1 cellular context compared by ENCODE assay signal in the genomic region with DNA sequence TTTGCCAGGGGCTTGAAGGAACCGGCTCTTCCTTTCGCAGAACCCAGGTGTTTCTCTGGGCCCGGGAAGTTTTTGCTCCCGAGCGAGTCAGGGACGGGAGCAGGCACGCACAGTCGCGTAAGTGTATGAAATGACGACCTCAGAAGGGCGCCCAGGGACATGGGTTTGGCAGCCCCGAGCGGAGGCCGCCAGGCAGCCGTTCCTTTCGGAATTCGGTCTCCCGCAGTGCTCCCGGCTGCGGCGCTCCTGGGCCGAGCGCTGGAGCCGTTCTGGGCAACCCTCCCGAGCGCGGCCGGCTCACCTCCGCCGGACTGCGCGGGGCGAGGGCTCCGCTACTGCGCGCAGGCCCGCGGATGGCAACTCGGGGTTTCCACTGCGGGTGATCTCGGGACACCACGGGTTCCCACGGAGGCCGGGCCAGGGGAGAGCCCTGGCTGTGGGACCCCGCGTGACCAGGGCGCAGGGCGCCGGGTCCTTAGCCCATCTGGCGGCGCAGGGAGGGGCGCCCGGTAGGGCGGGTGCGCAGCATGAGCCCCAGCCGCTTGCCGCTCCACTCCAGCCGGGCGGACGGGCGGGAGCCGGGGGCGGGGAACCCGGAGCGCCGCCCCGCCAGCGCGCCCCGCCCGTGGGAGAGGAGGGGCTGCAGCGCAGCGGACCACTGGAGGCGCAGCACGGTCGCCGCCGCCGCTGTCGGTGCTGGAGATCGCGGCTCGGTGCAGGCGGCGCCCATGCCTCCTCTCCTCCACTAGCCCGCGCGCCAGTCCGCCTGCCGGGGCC.
TF ChIP-seq lines count a peak whose summit lies in the region.

A gene (plus strand): TSS at position 690 of the 777 bp plus-strand sequence. CDS start 111,673 bp downstream, outside the sequence.

TF ChIP-seq in HEK293, 187 proteins besides CTCF, POLR2A, EP300 and RAD21 (continued from another document and continues in another):
- TF ChIP-seq ZBTB20 (tag by site-specific recombination; IDR thresholded peaks at IDR 0.05) (peak; percentile 99), ZNF19 (tag by site-specific recombination; IDR thresholded peaks at IDR 0.05; ENCODE audit: low read depth) (no peak), ZNF239 (tag by site-specific recombination; IDR thresholded peaks at IDR 0.05) (no peak), BCL11A (tag by site-specific recombination; IDR thresholded peaks at IDR 0.05; ENCODE audit: low read depth) (no peak), ZNF585B (tag by site-specific recombination; IDR thresholded peaks at IDR 0.05) (no peak), ZNF514 (tag by site-specific recombination; IDR thresholded peaks at IDR 0.05) (no peak), ZNF23 (tag by site-specific recombination; IDR thresholded peaks at IDR 0.05; ENCODE audit: borderline replicate concordance) (no peak), ZIC2 (tag by site-specific recombination; IDR thresholded peaks at IDR 0.05) (peak; percentile 94), ZNF571 (tag by site-specific recombination; IDR thresholded peaks at IDR 0.05) (no peak), ZNF785 (tag by site-specific recombination; IDR thresholded peaks at IDR 0.05) (no peak), ZSCAN23 (tag by site-specific recombination; IDR thresholded peaks at IDR 0.05) (no peak), ZNF510 (tag by site-specific recombination; IDR thresholded peaks at IDR 0.05; ENCODE audit: insufficient replicate concordance) (no peak), ZNF837 (tag by site-specific recombination; IDR thresholded peaks at IDR 0.05) (no peak), ZNF76 (tag by site-specific recombination; IDR thresholded peaks at IDR 0.05; ENCODE audit: borderline replicate concordance, low read depth) (peak; percentile 14; the same call in 1 of the 2 replicates), ZNF292 (tag by site-specific recombination; IDR thresholded peaks at IDR 0.05; ENCODE audit: borderline replicate concordance, low read depth) (no peak), BCL11B (tag by site-specific recombination; IDR thresholded peaks at IDR 0.05; ENCODE audit: low read depth) (no peak), ZNF660 (tag by site-specific recombination; IDR thresholded peaks at IDR 0.05) (no peak; the same call in 1 of the 2 replicates), ZNF211 (tag by site-specific recombination; IDR thresholded peaks at IDR 0.05; ENCODE audit: low read depth) (no peak), ZNF561 (tag by site-specific recombination; IDR thresholded peaks at IDR 0.05; ENCODE audit: borderline replicate concordance) (no peak), ZNF202 (tag by site-specific recombination; IDR thresholded peaks at IDR 0.05; ENCODE audit: borderline replicate concordance) (no peak), SP3 (tag by site-specific recombination; IDR thresholded peaks at IDR 0.05) (no peak), ZNF221 (tag by site-specific recombination; IDR thresholded peaks at IDR 0.05; ENCODE audit: borderline replicate concordance) (no peak), ZNF37A (tag by site-specific recombination; IDR thresholded peaks at IDR 0.05) (no peak), ZNF530 (tag by site-specific recombination; IDR thresholded peaks at IDR 0.05; ENCODE audit: low read depth) (no peak), ZNF2 (tag by site-specific recombination; IDR thresholded peaks at IDR 0.05) (no peak), ZNF174 (tag by site-specific recombination; IDR thresholded peaks at IDR 0.05) (no peak), YY2 (tag by site-specific recombination; IDR thresholded peaks at IDR 0.05) (no peak), ZBTB8A (tag by site-specific recombination; IDR thresholded peaks at IDR 0.05) (peak; percentile 97), EGR2 (tag by site-specific recombination; IDR thresholded peaks at IDR 0.05; ENCODE audit: low read depth) (no peak), ZNF544 (tag by site-specific recombination; IDR thresholded peaks at IDR 0.05) (no peak), ZFHX2 (tag by site-specific recombination; conservative IDR thresholded peaks at IDR 0.05) (no peak), ZNF521 (tag by site-specific recombination; IDR thresholded peaks at IDR 0.05) (no peak), ZNF266 (tag by site-specific recombination; IDR thresholded peaks at IDR 0.05; ENCODE audit: low read depth) (no peak), ZNF114 (tag by site-specific recombination; IDR thresholded peaks at IDR 0.05) (no peak), KLF1 (tag by site-specific recombination; IDR thresholded peaks at IDR 0.05) (no peak; the same call in 1 of the 2 replicates), ZNF610 (tag by site-specific recombination; IDR thresholded peaks at IDR 0.05; ENCODE audit: borderline replicate concordance) (no peak), ZNF549 (tag by site-specific recombination; IDR thresholded peaks at IDR 0.05) (no peak), GLIS1 (tag by site-specific recombination; IDR thresholded peaks at IDR 0.05) (peak; percentile 55), ZNF311 (tag by site-specific recombination; IDR thresholded peaks at IDR 0.05; ENCODE audit: borderline replicate concordance) (no peak), ZNF184 (tag by site-specific recombination; IDR thresholded peaks at IDR 0.05) (no peak), ZNF501 (tag by site-specific recombination; IDR thresholded peaks at IDR 0.05) (peak; percentile 89), ZNF830 (tag by site-specific recombination; IDR thresholded peaks at IDR 0.05; ENCODE audit: low read depth) (no peak), ZSCAN30 (tag by site-specific recombination; IDR thresholded peaks at IDR 0.05) (peak; percentile 17; the same call in 1 of the 2 replicates), MZF1 (tag by site-specific recombination; IDR thresholded peaks at IDR 0.05; ENCODE audit: borderline replicate concordance) (no peak), ZNF473 (tag by site-specific recombination; IDR thresholded peaks at IDR 0.05) (no peak), ZNF701 (tag by site-specific recombination; IDR thresholded peaks at IDR 0.05) (no peak), ZNF324 (tag by site-specific recombination; IDR thresholded peaks at IDR 0.05) (no peak), ZNF302 (tag by site-specific recombination; IDR thresholded peaks at IDR 0.05; ENCODE audit: low read depth) (no peak), YY1 (tag by site-specific recombination; IDR thresholded peaks at IDR 0.05) (no peak), ZNF341 (tag by site-specific recombination; IDR thresholded peaks at IDR 0.05; ENCODE audit: low read depth) (peak; percentile 93), ZNF112 (tag by site-specific recombination; IDR thresholded peaks at IDR 0.05) (no peak), ZNF274 (IDR thresholded peaks at IDR 0.05; ENCODE audit: low read length) (no peak), ZNF274 (tag by site-specific recombination; IDR thresholded peaks at IDR 0.05; ENCODE audit: borderline replicate concordance) (no peak), TRIM28 (IDR thresholded peaks at IDR 0.05; ENCODE audit: borderline replicate concordance, low read length) (no peak), ZNF366 (tag by site-specific recombination; conservative IDR thresholded peaks at IDR 0.05) (no peak), ZNF791 (tag by site-specific recombination; IDR thresholded peaks at IDR 0.05) (no peak), SALL2 (tag by site-specific recombination; IDR thresholded peaks at IDR 0.05; ENCODE audit: borderline replicate concordance) (no peak), PRDM1 (tag by site-specific recombination; IDR thresholded peaks at IDR 0.05) (no peak), ZFP41 (tag by site-specific recombination; IDR thresholded peaks at IDR 0.05; ENCODE audit: borderline replicate concordance) (no peak)
- TF ChIP-seq, protein P1, sequence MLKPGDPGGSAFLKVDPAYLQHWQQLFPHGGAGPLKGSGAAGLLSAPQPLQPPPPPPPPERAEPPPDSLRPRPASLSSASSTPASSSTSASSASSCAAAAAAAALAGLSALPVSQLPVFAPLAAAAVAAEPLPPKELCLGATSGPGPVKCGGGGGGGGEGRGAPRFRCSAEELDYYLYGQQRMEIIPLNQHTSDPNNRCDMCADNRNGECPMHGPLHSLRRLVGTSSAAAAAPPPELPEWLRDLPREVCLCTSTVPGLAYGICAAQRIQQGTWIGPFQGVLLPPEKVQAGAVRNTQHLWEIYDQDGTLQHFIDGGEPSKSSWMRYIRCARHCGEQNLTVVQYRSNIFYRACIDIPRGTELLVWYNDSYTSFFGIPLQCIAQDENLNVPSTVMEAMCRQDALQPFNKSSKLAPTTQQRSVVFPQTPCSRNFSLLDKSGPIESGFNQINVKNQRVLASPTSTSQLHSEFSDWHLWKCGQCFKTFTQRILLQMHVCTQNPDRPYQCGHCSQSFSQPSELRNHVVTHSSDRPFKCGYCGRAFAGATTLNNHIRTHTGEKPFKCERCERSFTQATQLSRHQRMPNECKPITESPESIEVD (tag by site-specific recombination; IDR thresholded peaks at IDR 0.05) = no peak
- TF ChIP-seq, protein P2, sequence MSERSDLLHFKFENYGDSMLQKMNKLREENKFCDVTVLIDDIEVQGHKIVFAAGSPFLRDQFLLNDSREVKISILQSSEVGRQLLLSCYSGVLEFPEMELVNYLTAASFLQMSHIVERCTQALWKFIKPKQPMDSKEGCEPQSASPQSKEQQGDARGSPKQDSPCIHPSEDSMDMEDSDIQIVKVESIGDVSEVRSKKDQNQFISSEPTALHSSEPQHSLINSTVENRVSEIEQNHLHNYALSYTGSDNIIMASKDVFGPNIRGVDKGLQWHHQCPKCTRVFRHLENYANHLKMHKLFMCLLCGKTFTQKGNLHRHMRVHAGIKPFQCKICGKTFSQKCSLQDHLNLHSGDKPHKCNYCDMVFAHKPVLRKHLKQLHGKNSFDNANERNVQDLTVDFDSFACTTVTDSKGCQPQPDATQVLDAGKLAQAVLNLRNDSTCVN (tag by site-specific recombination; optimal IDR thresholded peaks at IDR 0.05) = peak; percentile 85
- TF ChIP-seq, protein P3, sequence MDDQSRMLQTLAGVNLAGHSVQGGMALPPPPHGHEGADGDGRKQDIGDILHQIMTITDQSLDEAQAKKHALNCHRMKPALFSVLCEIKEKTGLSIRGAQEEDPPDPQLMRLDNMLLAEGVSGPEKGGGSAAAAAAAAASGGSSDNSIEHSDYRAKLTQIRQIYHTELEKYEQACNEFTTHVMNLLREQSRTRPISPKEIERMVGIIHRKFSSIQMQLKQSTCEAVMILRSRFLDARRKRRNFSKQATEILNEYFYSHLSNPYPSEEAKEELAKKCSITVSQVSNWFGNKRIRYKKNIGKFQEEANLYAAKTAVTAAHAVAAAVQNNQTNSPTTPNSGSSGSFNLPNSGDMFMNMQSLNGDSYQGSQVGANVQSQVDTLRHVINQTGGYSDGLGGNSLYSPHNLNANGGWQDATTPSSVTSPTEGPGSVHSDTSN (CRISPR knock-in tag; IDR thresholded peaks at IDR 0.05) = peak; percentile 81; the same call in 1 of the 2 replicates
- TF ChIP-seq, protein P4, sequence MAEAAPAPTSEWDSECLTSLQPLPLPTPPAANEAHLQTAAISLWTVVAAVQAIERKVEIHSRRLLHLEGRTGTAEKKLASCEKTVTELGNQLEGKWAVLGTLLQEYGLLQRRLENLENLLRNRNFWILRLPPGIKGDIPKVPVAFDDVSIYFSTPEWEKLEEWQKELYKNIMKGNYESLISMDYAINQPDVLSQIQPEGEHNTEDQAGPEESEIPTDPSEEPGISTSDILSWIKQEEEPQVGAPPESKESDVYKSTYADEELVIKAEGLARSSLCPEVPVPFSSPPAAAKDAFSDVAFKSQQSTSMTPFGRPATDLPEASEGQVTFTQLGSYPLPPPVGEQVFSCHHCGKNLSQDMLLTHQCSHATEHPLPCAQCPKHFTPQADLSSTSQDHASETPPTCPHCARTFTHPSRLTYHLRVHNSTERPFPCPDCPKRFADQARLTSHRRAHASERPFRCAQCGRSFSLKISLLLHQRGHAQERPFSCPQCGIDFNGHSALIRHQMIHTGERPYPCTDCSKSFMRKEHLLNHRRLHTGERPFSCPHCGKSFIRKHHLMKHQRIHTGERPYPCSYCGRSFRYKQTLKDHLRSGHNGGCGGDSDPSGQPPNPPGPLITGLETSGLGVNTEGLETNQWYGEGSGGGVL (tag by site-specific recombination; IDR thresholded peaks at IDR 0.05) = no peak
- TF ChIP-seq, protein P5, sequence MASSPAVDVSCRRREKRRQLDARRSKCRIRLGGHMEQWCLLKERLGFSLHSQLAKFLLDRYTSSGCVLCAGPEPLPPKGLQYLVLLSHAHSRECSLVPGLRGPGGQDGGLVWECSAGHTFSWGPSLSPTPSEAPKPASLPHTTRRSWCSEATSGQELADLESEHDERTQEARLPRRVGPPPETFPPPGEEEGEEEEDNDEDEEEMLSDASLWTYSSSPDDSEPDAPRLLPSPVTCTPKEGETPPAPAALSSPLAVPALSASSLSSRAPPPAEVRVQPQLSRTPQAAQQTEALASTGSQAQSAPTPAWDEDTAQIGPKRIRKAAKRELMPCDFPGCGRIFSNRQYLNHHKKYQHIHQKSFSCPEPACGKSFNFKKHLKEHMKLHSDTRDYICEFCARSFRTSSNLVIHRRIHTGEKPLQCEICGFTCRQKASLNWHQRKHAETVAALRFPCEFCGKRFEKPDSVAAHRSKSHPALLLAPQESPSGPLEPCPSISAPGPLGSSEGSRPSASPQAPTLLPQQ (tag by site-specific recombination; IDR thresholded peaks at IDR 0.05) = no peak
- TF ChIP-seq, protein P6, sequence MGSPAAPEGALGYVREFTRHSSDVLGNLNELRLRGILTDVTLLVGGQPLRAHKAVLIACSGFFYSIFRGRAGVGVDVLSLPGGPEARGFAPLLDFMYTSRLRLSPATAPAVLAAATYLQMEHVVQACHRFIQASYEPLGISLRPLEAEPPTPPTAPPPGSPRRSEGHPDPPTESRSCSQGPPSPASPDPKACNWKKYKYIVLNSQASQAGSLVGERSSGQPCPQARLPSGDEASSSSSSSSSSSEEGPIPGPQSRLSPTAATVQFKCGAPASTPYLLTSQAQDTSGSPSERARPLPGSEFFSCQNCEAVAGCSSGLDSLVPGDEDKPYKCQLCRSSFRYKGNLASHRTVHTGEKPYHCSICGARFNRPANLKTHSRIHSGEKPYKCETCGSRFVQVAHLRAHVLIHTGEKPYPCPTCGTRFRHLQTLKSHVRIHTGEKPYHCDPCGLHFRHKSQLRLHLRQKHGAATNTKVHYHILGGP (tag by site-specific recombination; IDR thresholded peaks at IDR 0.05) = no peak
